Comparison of ENCODE assay signal across 2 cellular contexts in genomic region chr12:122407208-122407607, GRCh38.
TF ChIP-seq lines count a peak whose summit lies in the region.

No MANE protein-coding gene starts in this region.

TF ChIP-seq in A549, 52 proteins besides CTCF, POLR2A, EP300 and RAD21:
- TF ChIP-seq RCOR1 (IDR thresholded peaks at IDR 0.05; ENCODE audit: low read depth, low read length) (no peak), EHF (CRISPR knock-in tag; IDR thresholded peaks at IDR 0.05) (no peak), NFE2L2 (conservative IDR thresholded peaks at IDR 0.05; ENCODE audit: low read length) (no peak), BHLHE40 (IDR thresholded peaks at IDR 0.05; ENCODE audit: low read depth, low read length) (no peak), GATA3 (IDR thresholded peaks at IDR 0.05; ENCODE audit: borderline replicate concordance) (no peak), MAFK (IDR thresholded peaks at IDR 0.05; ENCODE audit: partially characterized antibody) (peak; percentile 34)
- TF ChIP-seq, protein P1, sequence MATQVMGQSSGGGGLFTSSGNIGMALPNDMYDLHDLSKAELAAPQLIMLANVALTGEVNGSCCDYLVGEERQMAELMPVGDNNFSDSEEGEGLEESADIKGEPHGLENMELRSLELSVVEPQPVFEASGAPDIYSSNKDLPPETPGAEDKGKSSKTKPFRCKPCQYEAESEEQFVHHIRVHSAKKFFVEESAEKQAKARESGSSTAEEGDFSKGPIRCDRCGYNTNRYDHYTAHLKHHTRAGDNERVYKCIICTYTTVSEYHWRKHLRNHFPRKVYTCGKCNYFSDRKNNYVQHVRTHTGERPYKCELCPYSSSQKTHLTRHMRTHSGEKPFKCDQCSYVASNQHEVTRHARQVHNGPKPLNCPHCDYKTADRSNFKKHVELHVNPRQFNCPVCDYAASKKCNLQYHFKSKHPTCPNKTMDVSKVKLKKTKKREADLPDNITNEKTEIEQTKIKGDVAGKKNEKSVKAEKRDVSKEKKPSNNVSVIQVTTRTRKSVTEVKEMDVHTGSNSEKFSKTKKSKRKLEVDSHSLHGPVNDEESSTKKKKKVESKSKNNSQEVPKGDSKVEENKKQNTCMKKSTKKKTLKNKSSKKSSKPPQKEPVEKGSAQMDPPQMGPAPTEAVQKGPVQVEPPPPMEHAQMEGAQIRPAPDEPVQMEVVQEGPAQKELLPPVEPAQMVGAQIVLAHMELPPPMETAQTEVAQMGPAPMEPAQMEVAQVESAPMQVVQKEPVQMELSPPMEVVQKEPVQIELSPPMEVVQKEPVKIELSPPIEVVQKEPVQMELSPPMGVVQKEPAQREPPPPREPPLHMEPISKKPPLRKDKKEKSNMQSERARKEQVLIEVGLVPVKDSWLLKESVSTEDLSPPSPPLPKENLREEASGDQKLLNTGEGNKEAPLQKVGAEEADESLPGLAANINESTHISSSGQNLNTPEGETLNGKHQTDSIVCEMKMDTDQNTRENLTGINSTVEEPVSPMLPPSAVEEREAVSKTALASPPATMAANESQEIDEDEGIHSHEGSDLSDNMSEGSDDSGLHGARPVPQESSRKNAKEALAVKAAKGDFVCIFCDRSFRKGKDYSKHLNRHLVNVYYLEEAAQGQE (IDR thresholded peaks at IDR 0.05), result no peak

TF ChIP-seq in IMR-90, 13 proteins besides CTCF, POLR2A, EP300 and RAD21:
- TF ChIP-seq CEBPB (IDR thresholded peaks at IDR 0.05; ENCODE audit: low read depth, low read length), result no peak
- TF ChIP-seq FOS (IDR thresholded peaks at IDR 0.05; ENCODE audit: low read depth, low read length), result no peak
- no peak for TF ChIP-seq MAZ (IDR thresholded peaks at IDR 0.05; ENCODE audit: borderline replicate concordance, low read depth, low read length)
- no peak for TF ChIP-seq SMC3 (IDR thresholded peaks at IDR 0.05; ENCODE audit: low read depth, low read length)
- no peak for TF ChIP-seq CHD1 (IDR thresholded peaks at IDR 0.05; ENCODE audit: low read depth, low read length)
